In genomic region chr6:53279301-53279700, GRCh38 we compare ENCODE assay signal across 18 cellular contexts.
A peak's percentile ranks its signal among the peaks of the same experiment; 100 is the strongest.
DNase-seq lines count a peak whose midpoint lies in the region; ATAC-seq, FAIRE-seq and TF ChIP-seq lines count a peak whose summit lies in the region.
"Had no signal": no experiment of that assay in that cellular context is flagged by ENCODE, and none has a peak within 500 bp of the region (broad histone marks: within the 10 kb centered on the region; RNA-seq: fewer than 3 reads in every experiment).

No MANE protein-coding gene starts in this region.

- no peak overlapping the region for H3K27ac ChIP-seq in GM23338 (ENCODE audit: low read depth)

- H3K4me3 ChIP-seq in GM23338 = no peak overlapping the region

- H3K27me3 Mint-ChIP-seq in activated naive CD8-positive, alpha-beta T cell = no peaks in the 10 kb centered on the region
- H3K27me3 Mint-ChIP-seq in activated naive CD8-positive, alpha-beta T cell treated with anti-CD3 and anti-CD28 coated beads, Interleukin-2, amount 50 U/mL, for 24 hours = no peaks in the 10 kb centered on the region
- no peaks in the 10 kb centered on the region for H3K27me3 Mint-ChIP-seq in activated CD4-positive, alpha-beta memory T cell treated with anti-CD3 and anti-CD28 coated beads, Interleukin-2, amount 10 ng/mL, durations not matched to agents 7 days and 5 days
- no peaks in the 10 kb centered on the region for H3K27me3 Mint-ChIP-seq in GM23338 (ENCODE audit: insufficient read depth, low read depth, poor library complexity)

- H3K27ac Mint-ChIP-seq in activated naive CD8-positive, alpha-beta T cell = peak overlapping the region; percentile 9
- H3K27ac Mint-ChIP-seq in activated naive CD8-positive, alpha-beta T cell treated with anti-CD3 and anti-CD28 coated beads, Interleukin-2, amount 50 U/mL, for 24 hours = no peak overlapping the region
- H3K27ac Mint-ChIP-seq in activated CD4-positive, alpha-beta memory T cell treated with anti-CD3 and anti-CD28 coated beads, Interleukin-2, amount 10 ng/mL, durations not matched to agents 7 days and 5 days = no peak overlapping the region
- no peak overlapping the region for H3K27ac Mint-ChIP-seq in GM23338

- H3K4me2 ChIP-seq in GM23338 = no peak overlapping the region

- H3K27me3 ChIP-seq in GM23338 (ENCODE audit: insufficient read depth) = no peaks in the 10 kb centered on the region

- peaks cover 33% of the 10 kb centered on the region; the same call in 1 of the 2 replicates for H4K20me1 ChIP-seq in GM23338 (replicated peaks; ENCODE audit: insufficient read depth)

- H3K79me2 ChIP-seq in GM23338 (replicated peaks; ENCODE audit: insufficient read depth) = peaks cover 51% of the 10 kb centered on the region

- H3K36me3 ChIP-seq in GM23338 (ENCODE audit: insufficient read depth) = peaks cover 10% of the 10 kb centered on the region; the same call in 1 of the 2 replicates

- no peak for FAIRE-seq in GM12891 (lab: Jason Lieb, UNC)
- FAIRE-seq: GM18507, HepG2, RCC 7860 had no signal

- peaks cover 24% of the 10 kb centered on the region for H3K36me3 Mint-ChIP-seq in activated naive CD8-positive, alpha-beta T cell
- H3K36me3 Mint-ChIP-seq in activated naive CD8-positive, alpha-beta T cell treated with anti-CD3 and anti-CD28 coated beads, Interleukin-2, amount 50 U/mL, for 24 hours (ENCODE audit: low read depth) = peaks cover 50% of the 10 kb centered on the region
- H3K36me3 Mint-ChIP-seq in activated CD4-positive, alpha-beta memory T cell treated with anti-CD3 and anti-CD28 coated beads, Interleukin-2, amount 10 ng/mL, durations not matched to agents 7 days and 5 days (ENCODE audit: low read depth) = peaks cover 69% of the 10 kb centered on the region
- peaks cover 25% of the 10 kb centered on the region for H3K36me3 Mint-ChIP-seq in GM23338 (ENCODE audit: low read depth)

- no peak for TF ChIP-seq CTCF in GM23338 (conservative IDR thresholded peaks at IDR 0.05; ENCODE audit: low read depth in 2 of 2)

- no peaks in the 10 kb centered on the region for H3F3A ChIP-seq in GM23338 (replicated peaks; ENCODE audit: low read depth)

- no peak for ATAC-seq in activated naive CD8-positive, alpha-beta T cell treated with anti-CD3 and anti-CD28 coated beads, Interleukin-2, amount 50 U/mL, for 24 hours
- ATAC-seq in esophagus mucosa (peak; percentile 17), GM23338 (no peak)
- ATAC-seq: HepG2 had no signal

- no peak overlapping the region for H3K4me3 Mint-ChIP-seq in activated naive CD8-positive, alpha-beta T cell
- H3K4me3 Mint-ChIP-seq in activated naive CD8-positive, alpha-beta T cell treated with anti-CD3 and anti-CD28 coated beads, Interleukin-2, amount 50 U/mL, for 24 hours = no peak overlapping the region
- no peak overlapping the region for H3K4me3 Mint-ChIP-seq in activated CD4-positive, alpha-beta memory T cell treated with anti-CD3 and anti-CD28 coated beads, Interleukin-2, amount 10 ng/mL, durations not matched to agents 7 days and 5 days
- no peak overlapping the region for H3K4me3 Mint-ChIP-seq in GM23338
- H3K4me3 Mint-ChIP-seq: H9 had no signal

- H2AFZ ChIP-seq in GM23338 = no peak overlapping the region

- POLR2A ChIA-PET in activated CD4-positive, alpha-beta memory T cell treated with anti-CD3 and anti-CD28 coated beads, Interleukin-2, amount 10 ng/mL, durations not matched to agents 7 days and 5 days (lab: Charles Lee) = interaction anchor here (3.5 kb wide), 1 partner anchor 69 kb away, joined by 17 read pairs; the partner anchor contains the start of gene ELOVL5

- H3K9me3 Mint-ChIP-seq in activated naive CD8-positive, alpha-beta T cell (ENCODE audit: low read depth) = no peaks in the 10 kb centered on the region
- no peaks in the 10 kb centered on the region for H3K9me3 Mint-ChIP-seq in activated naive CD8-positive, alpha-beta T cell treated with anti-CD3 and anti-CD28 coated beads, Interleukin-2, amount 50 U/mL, for 24 hours
- H3K9me3 Mint-ChIP-seq in activated CD4-positive, alpha-beta memory T cell treated with anti-CD3 and anti-CD28 coated beads, Interleukin-2, amount 10 ng/mL, durations not matched to agents 7 days and 5 days = no peaks in the 10 kb centered on the region
- no peaks in the 10 kb centered on the region for H3K9me3 Mint-ChIP-seq in GM23338
- H3K9me3 Mint-ChIP-seq: H9 had no signal

- H3K4me1 ChIP-seq in GM23338 (ENCODE audit: insufficient read depth) = no peaks in the 10 kb centered on the region

- TF ChIP-seq POLR2A in GM12891 (IDR thresholded peaks at IDR 0.05; ENCODE audit: low read depth, low read length) = no peak

- peaks cover 12% of the 10 kb centered on the region for H3K4me1 Mint-ChIP-seq in activated naive CD8-positive, alpha-beta T cell (ENCODE audit: low read depth)
- H3K4me1 Mint-ChIP-seq in activated naive CD8-positive, alpha-beta T cell treated with anti-CD3 and anti-CD28 coated beads, Interleukin-2, amount 50 U/mL, for 24 hours = peaks cover 41% of the 10 kb centered on the region
- peaks cover 30% of the 10 kb centered on the region for H3K4me1 Mint-ChIP-seq in activated CD4-positive, alpha-beta memory T cell treated with anti-CD3 and anti-CD28 coated beads, Interleukin-2, amount 10 ng/mL, durations not matched to agents 7 days and 5 days
- peaks cover 6% of the 10 kb centered on the region for H3K4me1 Mint-ChIP-seq in GM23338

- no peak for DNase-seq in activated naive CD8-positive, alpha-beta T cell treated with anti-CD3 and anti-CD28 coated beads, Interleukin-2, amount 50 U/mL, for 24 hours
- DNase-seq in NCI-H146 treated with DMSO at 0.1 percent for 48 hours (lab: John Stamatoyannopoulos, UW; ENCODE audit: unreplicated experiment) (peak; percentile 6), GM12891 (ENCODE audit: insufficient read length, low spot score) (no peak), NCI-H1930 (lab: John Stamatoyannopoulos, UW) (no peak), GM23338 (ENCODE audit: low spot score) (no peak)
- no peak for DNase-seq in activated CD4-positive, alpha-beta memory T cell treated with anti-CD3 and anti-CD28 coated beads, Interleukin-2, amount 10 ng/mL, durations not matched to agents 7 days and 5 days
- DNase-seq: AML-193, DMS153, H9, Kasumi-1, NCI-H2081 treated with DMSO at 0.1 percent for 48 hours, NCI-H226, SHP77 had no signal

- CTCF ChIA-PET in activated CD4-positive, alpha-beta memory T cell treated with anti-CD3 and anti-CD28 coated beads, Interleukin-2, amount 10 ng/mL, durations not matched to agents 7 days and 5 days (lab: Charles Lee) = no interaction called here

- no peaks in the 10 kb centered on the region for H3K9me2 ChIP-seq in GM23338 (ENCODE audit: insufficient read depth)

TF ChIP-seq in GM12891, 5 proteins besides CTCF, POLR2A, EP300 and RAD21:
- TF ChIP-seq PAX5 (IDR thresholded peaks at IDR 0.05; ENCODE audit: insufficient read depth, low read length, severe bottlenecking) (no peak), SPI1 (IDR thresholded peaks at IDR 0.05; ENCODE audit: low read depth, low read length) (no peak), POU2F2 (IDR thresholded peaks at IDR 0.05; ENCODE audit: low read depth, low read length) (no peak)

TF ChIP-seq in GM23338, 12 proteins besides CTCF, POLR2A, EP300 and RAD21 (continues in another document):
- no peak for TF ChIP-seq ZNF114 (CRISPR knock-in tag; IDR thresholded peaks at IDR 0.05)
- no peak for TF ChIP-seq JUNB (IDR thresholded peaks at IDR 0.05; ENCODE audit: unreplicated experiment)
- no peak for TF ChIP-seq ETS1 (IDR thresholded peaks at IDR 0.05)
- TF ChIP-seq CREB1 (CRISPR knock-in tag; IDR thresholded peaks at IDR 0.05; ENCODE audit: low read depth) = no peak
- TF ChIP-seq REST (IDR thresholded peaks at IDR 0.05; ENCODE audit: unreplicated experiment) = no peak
- no peak for TF ChIP-seq STAT1 (IDR thresholded peaks at IDR 0.05; ENCODE audit: unreplicated experiment)
- no peak for TF ChIP-seq EZH2 (IDR thresholded peaks at IDR 0.05; ENCODE audit: low read depth, unreplicated experiment)
- TF ChIP-seq POLR2AphosphoS5 (IDR thresholded peaks at IDR 0.05; ENCODE audit: low read depth) = no peak
- no peak for TF ChIP-seq EZH2phosphoT487 (IDR thresholded peaks at IDR 0.05; ENCODE audit: unreplicated experiment)
- no peak for TF ChIP-seq ZNF331 (CRISPR knock-in tag; IDR thresholded peaks at IDR 0.05; ENCODE audit: low read depth)
